ENCODE assay signal across 19 cellular contexts in genomic region chr4:130080872-130081451, GRCh38.
DNase-seq lines count a peak whose midpoint lies in the region; ATAC-seq, FAIRE-seq and TF ChIP-seq lines count a peak whose summit lies in the region.
"Had no signal": no experiment of that assay in that cellular context is flagged by ENCODE, and none has a peak within 500 bp of the region (broad histone marks: within the 10 kb centered on the region; RNA-seq: fewer than 3 reads in every experiment).

No MANE protein-coding gene starts in this region.

- H3K79me2 ChIP-seq in HepG2 (ENCODE audit: insufficient read depth, low read length) (no peaks in the 10 kb centered on the region), GM12878 (ENCODE audit: control insufficient read depth, insufficient read depth, low read length) (no peaks in the 10 kb centered on the region)

- BruUV-seq in HepG2 (replicated peaks; lab: Mats Ljungman, UMichigan) (no TSS peak), GM12878 (replicated peaks; lab: Mats Ljungman, UMichigan) (no TSS peak)

- ATAC-seq in HepG2 (no peak), GM12878 (peak; percentile 53), left lobe of liver (peak; percentile 92), HG03025 (IDR thresholded peaks at IDR 0.05; ENCODE audit: low FRiP score, unreplicated experiment) (no peak), HG02981 (IDR thresholded peaks at IDR 0.05; ENCODE audit: unreplicated experiment) (no peak)
- ATAC-seq: sciatic nerve, T-cell had no signal

- no peak overlapping the region for H3K4me2 ChIP-seq in HepG2 (ENCODE audit: low read depth, low read length)
- no peak overlapping the region for H3K4me2 ChIP-seq in GM12878 (ENCODE audit: control insufficient read depth, insufficient read depth)

- intact Hi-C loops in HepG2 (cut with micrococcal nuclease; ENCODE audit: unreplicated experiment) (no loop called here), GM12878 (cut with micrococcal nuclease; ENCODE audit: unreplicated experiment) (no loop called here)

- POLR2A ChIA-PET in HepG2 (lab: Yijun Ruan, JAX) (no interaction called here), GM12878 (lab: Charles Lee) (no interaction called here)

- TF ChIP-seq POLR2A in HepG2 (IDR thresholded peaks at IDR 0.05; ENCODE audit: insufficient read depth in 1 of 2, low read depth in 2 of 2, low read length in 2 of 2) (no peak), GM12878 (IDR thresholded peaks at IDR 0.05; ENCODE audit: low read depth, low read length) (no peak)

- H3K36me3 ChIP-seq in liver (ENCODE audit: control insufficient read depth in 4 of 4, insufficient read depth in 3 of 4, low read depth in 1 of 4, low read length in 3 of 4) = no peaks in the 10 kb centered on the region
- no peaks in the 10 kb centered on the region for H3K36me3 ChIP-seq in HepG2 (replicated peaks in 1 of 2; ENCODE audit: control insufficient read depth in 1 of 2, insufficient read depth in 2 of 2, low read length in 2 of 2)
- H3K36me3 ChIP-seq in GM12878 (ENCODE audit: control insufficient read depth in 2 of 2, insufficient read depth in 2 of 2, low read length in 1 of 2) = no peaks in the 10 kb centered on the region

- H3K4me1 ChIP-seq in liver (ENCODE audit: control insufficient read depth in 4 of 4, insufficient read depth in 4 of 4, low read length in 3 of 4) = peaks cover 0 to 6% (median 3%) of the 10 kb centered on the region in 4 donors
- no peaks in the 10 kb centered on the region for H3K4me1 ChIP-seq in HepG2 (ENCODE audit: insufficient read depth, low read length)
- H3K4me1 ChIP-seq in GM12878 (ENCODE audit: control insufficient read depth, insufficient read depth, low read length) = no peaks in the 10 kb centered on the region

- SMC1A ChIA-PET in GM12878 (lab: Charles Lee; ENCODE audit: uncharacterized antibody, unreplicated experiment) = interaction anchor here (2.0 kb wide), 1 partner anchor 30 kb away, joined by 6 read pairs; no protein-coding TSS in a partner anchor

- CTCF ChIA-PET in HepG2 (lab: Yijun Ruan, JAX; ENCODE audit: low intra/inter-chr PET ratio, low total read pairs) = no interaction called here
- CTCF ChIA-PET in GM12878 (lab: Yijun Ruan, JAX) = interaction anchor here (1.2 kb wide), 1 partner anchor 21 kb away, joined by 3 read pairs; no protein-coding TSS in a partner anchor

- H3K9ac ChIP-seq in liver (ENCODE audit: low read depth in 1 of 2, low read length in 2 of 2) = no peak overlapping the region
- H3K9ac ChIP-seq in HepG2 (ENCODE audit: insufficient read depth, low read depth, low read length) = no peak overlapping the region
- no peak overlapping the region for H3K9ac ChIP-seq in GM12878 (ENCODE audit: control insufficient read depth, insufficient read depth, low read length)

- 52% methylated on average over 4 of the region's 4 CpGs for WGBS in liver
- WGBS in HepG2 (ENCODE audit: low lambda C conversion rate) = 44% methylated on average over 4 of the region's 4 CpGs
- 60% methylated on average over 4 of the region's 4 CpGs for WGBS in GM12878 (ENCODE audit: insufficient coverage, insufficient replicate concordance, low lambda C conversion rate, missing lambda C conversion rate)

- TF ChIP-seq EP300 in HepG2 (IDR thresholded peaks at IDR 0.05; ENCODE audit: low read depth in 2 of 2, low read length in 2 of 2) (no peak), HepG2 (CRISPR knock-in tag; IDR thresholded peaks at IDR 0.05; ENCODE audit: borderline replicate concordance) (no peak), GM12878 (IDR thresholded peaks at IDR 0.05; ENCODE audit: borderline replicate concordance in 1 of 2, control insufficient read depth in 1 of 2, low read depth in 2 of 2, low read length in 2 of 2) (no peak)

- H3K27me3 ChIP-seq in liver (ENCODE audit: control insufficient read depth in 4 of 4, insufficient read depth in 4 of 4, low read length in 3 of 4) (no peaks in the 10 kb centered on the region), HepG2 (ENCODE audit: control insufficient read depth in 1 of 2, insufficient read depth in 2 of 2, low read length in 2 of 2) (no peaks in the 10 kb centered on the region), GM12878 (replicated peaks in 1 of 2; ENCODE audit: control insufficient read depth in 2 of 2, insufficient read depth in 2 of 2, low read length in 1 of 2) (no peaks in the 10 kb centered on the region)

- RAD21 ChIA-PET in GM12878 (lab: Charles Lee; ENCODE audit: unreplicated experiment) = no interaction called here

- H2AFZ ChIP-seq in HepG2 (ENCODE audit: low read length) (no peak overlapping the region), GM12878 (ENCODE audit: control insufficient read depth, low read depth, low read length) (no peak overlapping the region)

- H3K4me3 ChIP-seq in liver (ENCODE audit: low read depth in 1 of 3, low read length in 3 of 3) (no peak overlapping the region), HepG2 (replicated peaks in 1 of 3; ENCODE audit: insufficient read depth in 1 of 3, low read depth in 2 of 3, low read length in 3 of 3) (no peak overlapping the region), GM12878 (no peak overlapping the region)

- TF ChIP-seq CTCF in liver (IDR thresholded peaks at IDR 0.05; ENCODE audit: low read depth, low read length, missing input control) (peak; percentile 14), HepG2 (CRISPR knock-in tag; IDR thresholded peaks at IDR 0.05) (no peak), GM12878 (IDR thresholded peaks at IDR 0.05 in 2 of 3, conservative IDR thresholded peaks at IDR 0.05 in 1 of 3; ENCODE audit: control insufficient read depth in 2 of 3, extremely low read depth in 1 of 3, insufficient read depth in 1 of 3, low read depth in 3 of 3, low read length in 3 of 3) (no peak)

- FAIRE-seq in HepG2 (lab: Jason Lieb, UNC) (no peak), GM12878 (lab: Jason Lieb, UNC) (no peak)
- FAIRE-seq: TTC549 had no signal

- in situ Hi-C loops in HepG2 (cut with HindIII; ENCODE audit: extremely low pct_ligation_motif_present, low pct_unique_long_range_greater_than_20kb) = no loop called here
- in situ Hi-C loops in GM12878 (cut with MboI) = no loop called here

- TF ChIP-seq RAD21 in liver (IDR thresholded peaks at IDR 0.05) = peak; percentile 53 to 54
- no peak for TF ChIP-seq RAD21 in HepG2 (CRISPR knock-in tag; IDR thresholded peaks at IDR 0.05)
- TF ChIP-seq RAD21 in GM12878 (IDR thresholded peaks at IDR 0.05; ENCODE audit: insufficient read depth, low read depth, low read length) = no peak

- DNase-seq in HepG2 (ENCODE audit: low spot score) = no peak
- no peak for DNase-seq in GM12878 (ENCODE audit: low read depth, low spot score)
- DNase-seq in left lobe of liver (ENCODE audit: low spot score) = peak; percentile 51
- DNase-seq in cerebellum (ENCODE audit: low spot score) = no peak
- no peak for DNase-seq in ureter (ENCODE audit: low spot score)
- DNase-seq: activated CD4-positive, alpha-beta T cell treated with anti-CD3 and anti-CD28 coated beads for 4 hours; activated naive CD4-positive, alpha-beta T cell treated with anti-CD3 and anti-CD28 coated beads, Interleukin-2, amount 10 ng/mL, durations not matched to agents 7 days and 5 days; erythroblast; foreskin fibroblast; islet precursor cell; MM.1S; NCI-H1694 treated with DMSO at 0.1 percent for 48 hours; Right ventricle myocardium superior; T-cell had no signal

- H3K27ac ChIP-seq in liver (ENCODE audit: low read depth in 1 of 2, low read length in 2 of 2) = no peak overlapping the region
- no peak overlapping the region for H3K27ac ChIP-seq in HepG2 (ENCODE audit: extremely low read length, insufficient read depth, low read length)
- H3K27ac ChIP-seq in GM12878 (ENCODE audit: control insufficient read depth, insufficient read depth) = no peak overlapping the region

- H4K20me1 ChIP-seq in HepG2 (ENCODE audit: insufficient read depth, low read length) = no peaks in the 10 kb centered on the region
- H4K20me1 ChIP-seq in GM12878 (ENCODE audit: control insufficient read depth, insufficient read depth) = no peaks in the 10 kb centered on the region

- H3K9me3 ChIP-seq in liver (ENCODE audit: control insufficient read depth in 4 of 4, low read length in 3 of 4) (no peaks in the 10 kb centered on the region), HepG2 (ENCODE audit: low read length) (no peaks in the 10 kb centered on the region), GM12878 (replicated peaks; ENCODE audit: control insufficient read depth, insufficient read depth, low read length) (no peaks in the 10 kb centered on the region)

TF ChIP-seq in liver, 16 proteins besides CTCF, POLR2A, EP300 and RAD21 (continues in another document):
- peak in 1 of 2 donors; percentile 16 for TF ChIP-seq RXRA (IDR thresholded peaks at IDR 0.05)
- no peak for TF ChIP-seq EGR1 (IDR thresholded peaks at IDR 0.05; ENCODE audit: low read depth in 2 of 2)
- TF ChIP-seq JUND (IDR thresholded peaks at IDR 0.05) = no peak
- TF ChIP-seq, protein P1, sequence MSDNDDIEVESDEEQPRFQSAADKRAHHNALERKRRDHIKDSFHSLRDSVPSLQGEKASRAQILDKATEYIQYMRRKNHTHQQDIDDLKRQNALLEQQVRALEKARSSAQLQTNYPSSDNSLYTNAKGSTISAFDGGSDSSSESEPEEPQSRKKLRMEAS (IDR thresholded peaks at IDR 0.05) = no peak
- peak; percentile 76 to 84 for TF ChIP-seq HNF4A (conservative IDR thresholded peaks at IDR 0.05)

TF ChIP-seq in HepG2, 621 proteins besides CTCF, POLR2A, EP300 and RAD21 (continues in another document):
- TF ChIP-seq PHF20 (CRISPR knock-in tag; IDR thresholded peaks at IDR 0.05) = no peak
- no peak for TF ChIP-seq CC2D1A (CRISPR knock-in tag; IDR thresholded peaks at IDR 0.05)
- no peak for TF ChIP-seq MAFF (IDR thresholded peaks at IDR 0.05; ENCODE audit: low read depth, low read length)
- TF ChIP-seq NR2F1 (CRISPR knock-in tag; IDR thresholded peaks at IDR 0.05) = no peak
- TF ChIP-seq BORCS8-MEF2B (CRISPR knock-in tag; IDR thresholded peaks at IDR 0.05) = no peak
- TF ChIP-seq NCOA1 (CRISPR knock-in tag; IDR thresholded peaks at IDR 0.05) = no peak
- TF ChIP-seq AGO2 (optimal IDR thresholded peaks at IDR 0.05; ENCODE audit: low read depth, low read length) = no peak
- no peak for TF ChIP-seq EZH2 (conservative IDR thresholded peaks at IDR 0.05; ENCODE audit: low read depth, low read length)
- no peak for TF ChIP-seq TCF7L2 (IDR thresholded peaks at IDR 0.05; ENCODE audit: low read depth, low read length)

TF ChIP-seq in GM12878, 131 proteins besides CTCF, POLR2A, EP300 and RAD21 (continues in another document):
- TF ChIP-seq SPI1 (IDR thresholded peaks at IDR 0.05; ENCODE audit: borderline replicate concordance, insufficient read depth, low read depth, low read length) (peak; percentile 78), POLR2AphosphoS5 (IDR thresholded peaks at IDR 0.05; ENCODE audit: low read length) (no peak)

Comparison
In these comparisons a context has a peak if more than half of its experiments do, and no peak if none do; other contexts are left out.
1. ATAC-seq: peak in GM12878 (single experiment) and left lobe of liver (single experiment); none in HepG2 (single experiment), HG03025 (single experiment) and HG02981 (single experiment).